Comparison of ENCODE assay signal across 16 cellular contexts in genomic region chr2:237964578-237965404, GRCh38. TPM values are rescaled to one million over a fixed set of nuclear protein-coding genes. Genes with fewer than 3 reads are reported as not detected.
DNase-seq lines count a peak whose midpoint lies in the region; ATAC-seq and TF ChIP-seq lines count a peak whose summit lies in the region.
"Had no signal": no experiment of that assay in that cellular context is flagged by ENCODE, and none has a peak within 500 bp of the region (broad histone marks: within the 10 kb centered on the region; RNA-seq: fewer than 3 reads in every experiment).

No MANE protein-coding gene starts in this region.

- no peak for DNase-seq in T-helper 2 cell treated with Interferon-gamma antibody and Interleukin-4, amounts not matched to agents 5 μg/mL and 100 μg/mL, for 36 hours (ENCODE audit: low spot score)
- DNase-seq in T-helper 2 cell (no peak), Peyer's patch (peak in 2 of 3 donors; percentile 82 to 87), epithelial cell of esophagus (ENCODE audit: low read depth) (peak; percentile 70), osteoblast (ENCODE audit: insufficient read length, low spot score, missing footprints) (peak; percentile 88), nucleus accumbens (lab: John Stamatoyannopoulos, UW) (no peak), germinal center (ENCODE audit: low spot score) (no peak)
- DNase-seq: activated CD4-positive, alpha-beta T cell treated with anti-CD3 and anti-CD28 coated beads for 1 hour; activated gamma-delta T cell treated with Interleukin-2 at 50 U/mL for 16 hours; DMS79 treated with DMSO at 0.1 percent for 48 hours; left ventricle myocardium inferior; NCI-H524 treated with DMSO at 0.1 percent for 48 hours; SJCRH30; substantia nigra had no signal

- H3K27me3 ChIP-seq in Peyer's patch (no peaks in the 10 kb centered on the region), osteoblast (ENCODE audit: insufficient read depth, low read length) (no peaks in the 10 kb centered on the region)
- H3K27me3 ChIP-seq: SJCRH30 had no signal

- peak overlapping the region in 3 of 4 donors; percentile 37 to 83 (median 79) for H3K27ac ChIP-seq in Peyer's patch
- peak overlapping the region; percentile 73 for H3K27ac ChIP-seq in osteoblast (ENCODE audit: low read depth, low read length)
- H3K27ac ChIP-seq: left ventricle myocardium inferior, SJCRH30 had no signal

- H3K79me2 ChIP-seq in osteoblast (ENCODE audit: insufficient read depth, low read length) = peaks cover 25% of the 10 kb centered on the region

- ATAC-seq in HG02885 (IDR thresholded peaks at IDR 0.05; ENCODE audit: poor library complexity, unreplicated experiment) = no peak

- H3K4me1 Mint-ChIP-seq in T-helper 2 cell treated with Interferon-gamma antibody and Interleukin-4, amounts not matched to agents 5 μg/mL and 100 μg/mL, for 36 hours (ENCODE audit: low read depth) = peaks cover 23% of the 10 kb centered on the region

- peak in 1 of 6 experiments; percentile 49 for TF ChIP-seq CTCF in Peyer's patch (IDR thresholded peaks at IDR 0.05)
- TF ChIP-seq CTCF in epithelial cell of esophagus (IDR thresholded peaks at IDR 0.05; ENCODE audit: insufficient read depth, low read depth, low read length, missing control alignments) = no peak
- no peak for TF ChIP-seq CTCF in osteoblast (IDR thresholded peaks at IDR 0.05; ENCODE audit: extremely low read depth, low read depth, low read length)

- H3K36me3 ChIP-seq in Peyer's patch = no peaks in the 10 kb centered on the region
- no peaks in the 10 kb centered on the region for H3K36me3 ChIP-seq in osteoblast (ENCODE audit: insufficient read depth, low read length)
- H3K36me3 ChIP-seq: left ventricle myocardium inferior, SJCRH30 had no signal

- H3K4me2 ChIP-seq in osteoblast (ENCODE audit: insufficient read depth, low read length) = no peak overlapping the region

- peaks cover 3% of the 10 kb centered on the region for H3K27me3 Mint-ChIP-seq in T-helper 2 cell treated with Interferon-gamma antibody and Interleukin-4, amounts not matched to agents 5 μg/mL and 100 μg/mL, for 36 hours (ENCODE audit: low read depth)
- H3K27me3 Mint-ChIP-seq: dendritic cell treated with granulocyte-macrophage colony-stimulating factor and Interleukin-4, amounts not matched to agents 40 ng/mL and 50 ng/mL, for 4 days had no signal

- no peak overlapping the region for H2AFZ ChIP-seq in osteoblast (ENCODE audit: low read length)

- H3K27ac Mint-ChIP-seq in T-helper 2 cell treated with Interferon-gamma antibody and Interleukin-4, amounts not matched to agents 5 μg/mL and 100 μg/mL, for 36 hours = no peak overlapping the region
- H3K27ac Mint-ChIP-seq: dendritic cell treated with granulocyte-macrophage colony-stimulating factor and Interleukin-4, amounts not matched to agents 40 ng/mL and 50 ng/mL, for 4 days had no signal

- TF ChIP-seq POLR2A in Peyer's patch (IDR thresholded peaks at IDR 0.05) = peak in 1 of 2 donors; percentile 60

- peaks cover 21% of the 10 kb centered on the region for H4K20me1 ChIP-seq in osteoblast (ENCODE audit: insufficient read depth, low read length)

- H3K9me3 ChIP-seq in Peyer's patch (peaks cover 0 to 15% (median 6%) of the 10 kb centered on the region in 4 donors), osteoblast (ENCODE audit: low read depth, low read length) (peaks cover 10% of the 10 kb centered on the region)
- H3K9me3 ChIP-seq: SJCRH30 had no signal

- H3K4me3 ChIP-seq in Peyer's patch (no peak overlapping the region), epithelial cell of esophagus (ENCODE audit: low read length) (no peak overlapping the region), osteoblast (ENCODE audit: insufficient read depth, low read length) (no peak overlapping the region)
- H3K4me3 ChIP-seq: left ventricle myocardium inferior, SJCRH30 had no signal

- H3K9me3 Mint-ChIP-seq in T-helper 2 cell treated with Interferon-gamma antibody and Interleukin-4, amounts not matched to agents 5 μg/mL and 100 μg/mL, for 36 hours = peaks cover 20% of the 10 kb centered on the region

- peaks cover 24% of the 10 kb centered on the region for H3K36me3 Mint-ChIP-seq in T-helper 2 cell treated with Interferon-gamma antibody and Interleukin-4, amounts not matched to agents 5 μg/mL and 100 μg/mL, for 36 hours (ENCODE audit: low read depth)

- peak overlapping the region; percentile 30 for H3K4me3 Mint-ChIP-seq in T-helper 2 cell treated with Interferon-gamma antibody and Interleukin-4, amounts not matched to agents 5 μg/mL and 100 μg/mL, for 36 hours
- H3K4me3 Mint-ChIP-seq: dendritic cell treated with granulocyte-macrophage colony-stimulating factor and Interleukin-4, amounts not matched to agents 40 ng/mL and 50 ng/mL, for 4 days had no signal

- H3K4me1 ChIP-seq in Peyer's patch = peaks cover 0 to 27% (median 12%) of the 10 kb centered on the region in 4 donors
- peaks cover 20% of the 10 kb centered on the region for H3K4me1 ChIP-seq in osteoblast (ENCODE audit: insufficient read depth, low read length)

RNA-seq across cellular contexts. Expression of gene UBE2F, which starts 2.0 kb away (rescaled TPM):
- 10 to 100 TPM; 21.5 to 67.7 (median 50.3) TPM for total RNA-seq in Peyer's patch
- total RNA-seq in osteoblast = 39.8 and 45.1 TPM in 2 replicates

Comparison
In these comparisons a context has a peak if more than half of its experiments do, and no peak if none do; other contexts are left out.
1. DNase-seq: peak in Peyer's patch (2 of 3), epithelial cell of esophagus (single experiment) and osteoblast (single experiment); none in T-helper 2 cell treated with Interferon-gamma antibody and Interleukin-4, amounts not matched to agents 5 μg/mL and 100 μg/mL, for 36 hours (single experiment), T-helper 2 cell (0 of 5), nucleus accumbens (0 of 56) and germinal center (single experiment).